In the genomic region with DNA sequence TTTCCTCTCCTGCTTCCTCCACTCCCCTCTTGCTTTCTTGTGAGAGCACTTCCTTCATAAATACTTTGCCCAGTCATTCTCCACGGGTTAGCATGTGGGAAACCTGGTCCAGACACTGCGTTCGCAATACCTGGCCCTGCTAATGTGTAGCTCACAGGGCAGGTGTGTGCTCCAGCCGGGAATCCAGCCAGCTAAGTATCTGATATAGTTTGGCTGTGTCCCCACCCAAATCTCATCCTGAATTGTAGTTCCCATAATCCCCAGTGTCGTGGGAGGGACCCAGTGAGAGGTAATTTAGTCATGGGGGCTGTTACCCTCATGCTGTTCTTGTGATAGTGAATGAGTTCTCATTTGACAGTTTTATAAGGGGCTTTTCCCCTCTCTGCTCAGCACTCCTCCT, we compare ENCODE assay signal across 15 cellular contexts. TPM values are rescaled to one million over a fixed set of nuclear protein-coding genes. Genes with fewer than 3 reads are reported as not detected.
A peak's percentile ranks its signal among the peaks of the same experiment; 100 is the strongest.
DNase-seq lines count a peak whose midpoint lies in the region; ATAC-seq and TF ChIP-seq lines count a peak whose summit lies in the region.
"Had no signal": no experiment of that assay in that cellular context is flagged by ENCODE, and none has a peak within 500 bp of the region (broad histone marks: within the 10 kb centered on the region; RNA-seq: fewer than 3 reads in every experiment).

No MANE protein-coding gene starts in this region.

- H3K4me1 ChIP-seq in mucosa of descending colon (ENCODE audit: low read depth) = no peaks in the 10 kb centered on the region
- peaks cover 4% of the 10 kb centered on the region for H3K4me1 ChIP-seq in upper lobe of right lung

- peak overlapping the region; percentile 40 to 84 for H3K4me3 Mint-ChIP-seq in activated T-cell treated with anti-CD3 and anti-CD28 coated beads, Interleukin-2, amount 50 U/mL, for 72 hours
- no peak overlapping the region for H3K4me3 Mint-ChIP-seq in activated T-cell treated with anti-CD3 and anti-CD28 coated beads, Interleukin-2, amount 50 U/mL, for 24 hours
- peak overlapping the region; percentile 93 for H3K4me3 Mint-ChIP-seq in T-helper 17 cell
- H3K4me3 Mint-ChIP-seq in stimulated activated memory B cell treated with anti-CD40 and anti-IgM and Interleukin-4, amounts not matched to agents 10 μg/mL and 1 μg/mL and 100 μg/mL, for 72 hours = peak overlapping the region; percentile 79
- H3K4me3 Mint-ChIP-seq in T-helper 2 cell treated with Interferon-gamma antibody and Interleukin-4, amounts not matched to agents 5 μg/mL and 100 μg/mL, for 36 hours = no peak overlapping the region

- H3K4me1 Mint-ChIP-seq in activated T-cell treated with anti-CD3 and anti-CD28 coated beads, Interleukin-2, amount 50 U/mL, for 72 hours (ENCODE audit: low read depth) = peaks cover 15% of the 10 kb centered on the region
- H3K4me1 Mint-ChIP-seq in activated T-cell treated with anti-CD3 and anti-CD28 coated beads, Interleukin-2, amount 50 U/mL, for 24 hours (ENCODE audit: low read depth) = peaks cover 15% of the 10 kb centered on the region
- peaks cover 15% of the 10 kb centered on the region for H3K4me1 Mint-ChIP-seq in T-helper 17 cell
- peaks cover 20% of the 10 kb centered on the region for H3K4me1 Mint-ChIP-seq in stimulated activated memory B cell treated with anti-CD40 and anti-IgM and Interleukin-4, amounts not matched to agents 10 μg/mL and 1 μg/mL and 100 μg/mL, for 72 hours
- peaks cover 7% of the 10 kb centered on the region for H3K4me1 Mint-ChIP-seq in T-helper 2 cell treated with Interferon-gamma antibody and Interleukin-4, amounts not matched to agents 5 μg/mL and 100 μg/mL, for 36 hours (ENCODE audit: low read depth)

- no peak for DNase-seq in activated T-cell treated with anti-CD3 and anti-CD28 coated beads, Interleukin-2, amount 50 U/mL, for 72 hours
- DNase-seq in activated T-cell treated with anti-CD3 and anti-CD28 coated beads, Interleukin-2, amount 50 U/mL, for 24 hours = no peak
- DNase-seq in T-helper 17 cell (no peak), mucosa of descending colon (peak in 2 of 3 donors; percentile 32 to 54), upper lobe of right lung (no peak), SW480 (ENCODE audit: low spot score) (no peak)
- DNase-seq in T-helper 2 cell treated with Interferon-gamma antibody and Interleukin-4, amounts not matched to agents 5 μg/mL and 100 μg/mL, for 36 hours (ENCODE audit: low spot score) = no peak
- DNase-seq: activated CD4-positive, CD25-positive, alpha-beta regulatory T cell; H7; NCI-H526 treated with DMSO at 0.1 percent for 48 hours; OCI-M1; SHP77 treated with DMSO at 0.1 percent for 48 hours; stimulated activated CD8-positive, alpha-beta memory T cell treated with anti-CD3 and anti-CD28 coated beads, Interleukin-4, amount 100 ng/mL, for 48 hours had no signal

- intact Hi-C loops in mucosa of descending colon (cut with DNase I, micrococcal nuclease) (no loop called here), upper lobe of right lung (cut with DNase I) (no loop called here)

- H3K36me3 ChIP-seq in mucosa of descending colon (ENCODE audit: low read depth) = no peaks in the 10 kb centered on the region
- no peaks in the 10 kb centered on the region for H3K36me3 ChIP-seq in upper lobe of right lung
- H3K36me3 ChIP-seq: right atrium auricular region had no signal

- H3K9me3 Mint-ChIP-seq in activated T-cell treated with anti-CD3 and anti-CD28 coated beads, Interleukin-2, amount 50 U/mL, for 72 hours = peaks cover 2% of the 10 kb centered on the region in 2 donors
- H3K9me3 Mint-ChIP-seq in activated T-cell treated with anti-CD3 and anti-CD28 coated beads, Interleukin-2, amount 50 U/mL, for 24 hours = no peaks in the 10 kb centered on the region
- peaks cover 9% of the 10 kb centered on the region for H3K9me3 Mint-ChIP-seq in stimulated activated memory B cell treated with anti-CD40 and anti-IgM and Interleukin-4, amounts not matched to agents 10 μg/mL and 1 μg/mL and 100 μg/mL, for 72 hours
- no peaks in the 10 kb centered on the region for H3K9me3 Mint-ChIP-seq in T-helper 2 cell treated with Interferon-gamma antibody and Interleukin-4, amounts not matched to agents 5 μg/mL and 100 μg/mL, for 36 hours

- H3K9me3 ChIP-seq in T-helper 17 cell (ENCODE audit: control insufficient read depth, low read length, poor library complexity, severe bottlenecking) (no peaks in the 10 kb centered on the region), mucosa of descending colon (no peaks in the 10 kb centered on the region), upper lobe of right lung (no peaks in the 10 kb centered on the region)
- H3K9me3 ChIP-seq: right atrium auricular region had no signal

- H3K27me3 ChIP-seq in upper lobe of right lung = no peaks in the 10 kb centered on the region
- H3K27me3 ChIP-seq: right atrium auricular region had no signal

- H3K27me3 Mint-ChIP-seq in activated T-cell treated with anti-CD3 and anti-CD28 coated beads, Interleukin-2, amount 50 U/mL, for 72 hours (ENCODE audit: low read depth) = peaks cover 7% of the 10 kb centered on the region
- no peaks in the 10 kb centered on the region for H3K27me3 Mint-ChIP-seq in activated T-cell treated with anti-CD3 and anti-CD28 coated beads, Interleukin-2, amount 50 U/mL, for 24 hours
- no peaks in the 10 kb centered on the region for H3K27me3 Mint-ChIP-seq in T-helper 17 cell
- no peaks in the 10 kb centered on the region for H3K27me3 Mint-ChIP-seq in stimulated activated memory B cell treated with anti-CD40 and anti-IgM and Interleukin-4, amounts not matched to agents 10 μg/mL and 1 μg/mL and 100 μg/mL, for 72 hours
- peaks cover 18% of the 10 kb centered on the region for H3K27me3 Mint-ChIP-seq in T-helper 2 cell treated with Interferon-gamma antibody and Interleukin-4, amounts not matched to agents 5 μg/mL and 100 μg/mL, for 36 hours (ENCODE audit: low read depth)

- H3K27ac ChIP-seq in upper lobe of right lung = no peak overlapping the region

- no peak overlapping the region for H3K27ac Mint-ChIP-seq in activated T-cell treated with anti-CD3 and anti-CD28 coated beads, Interleukin-2, amount 50 U/mL, for 72 hours
- no peak overlapping the region for H3K27ac Mint-ChIP-seq in activated T-cell treated with anti-CD3 and anti-CD28 coated beads, Interleukin-2, amount 50 U/mL, for 24 hours
- peak overlapping the region; percentile 96 for H3K27ac Mint-ChIP-seq in T-helper 17 cell
- peak overlapping the region; percentile 26 for H3K27ac Mint-ChIP-seq in stimulated activated memory B cell treated with anti-CD40 and anti-IgM and Interleukin-4, amounts not matched to agents 10 μg/mL and 1 μg/mL and 100 μg/mL, for 72 hours
- H3K27ac Mint-ChIP-seq in T-helper 2 cell treated with Interferon-gamma antibody and Interleukin-4, amounts not matched to agents 5 μg/mL and 100 μg/mL, for 36 hours = no peak overlapping the region

- TF ChIP-seq CTCF in mucosa of descending colon (IDR thresholded peaks at IDR 0.05) = no peak
- no peak for TF ChIP-seq CTCF in upper lobe of right lung (IDR thresholded peaks at IDR 0.05)

- peaks cover 0 to 14% of the 10 kb centered on the region in 2 donors for H3K36me3 Mint-ChIP-seq in activated T-cell treated with anti-CD3 and anti-CD28 coated beads, Interleukin-2, amount 50 U/mL, for 72 hours (ENCODE audit: insufficient read depth in 2 of 2)
- H3K36me3 Mint-ChIP-seq in activated T-cell treated with anti-CD3 and anti-CD28 coated beads, Interleukin-2, amount 50 U/mL, for 24 hours (ENCODE audit: low read depth) = peaks cover 13% of the 10 kb centered on the region
- peaks cover 3% of the 10 kb centered on the region for H3K36me3 Mint-ChIP-seq in T-helper 17 cell (ENCODE audit: low read depth)
- H3K36me3 Mint-ChIP-seq in stimulated activated memory B cell treated with anti-CD40 and anti-IgM and Interleukin-4, amounts not matched to agents 10 μg/mL and 1 μg/mL and 100 μg/mL, for 72 hours = peaks cover 20% of the 10 kb centered on the region
- H3K36me3 Mint-ChIP-seq in T-helper 2 cell treated with Interferon-gamma antibody and Interleukin-4, amounts not matched to agents 5 μg/mL and 100 μg/mL, for 36 hours (ENCODE audit: low read depth) = peaks cover 7% of the 10 kb centered on the region

- no peak overlapping the region for H3K4me3 ChIP-seq in mucosa of descending colon
- no peak overlapping the region for H3K4me3 ChIP-seq in upper lobe of right lung

- ATAC-seq in activated T-cell treated with anti-CD3 and anti-CD28 coated beads, Interleukin-2, amount 50 U/mL, for 72 hours (replicated peaks in 1 of 2) = no peak
- no peak for ATAC-seq in T-helper 17 cell
- peak; percentile 32 for ATAC-seq in mucosa of descending colon
- ATAC-seq in stimulated activated memory B cell treated with anti-CD40 and anti-IgM and Interleukin-4, amounts not matched to agents 10 μg/mL and 1 μg/mL and 100 μg/mL, for 72 hours = no peak
- no peak for ATAC-seq in upper lobe of right lung

RNA-seq across cellular contexts. Expression of a gene that starts 32.2 kb away (rescaled TPM):
- 10 to 100 TPM; 22.3 to 24.0 TPM for total RNA-seq in activated T-cell treated with anti-CD3 and anti-CD28 coated beads, Interleukin-2, amount 50 U/mL, for 72 hours
- total RNA-seq in T-helper 17 cell = 10 to 100 TPM; 21.7 to 27.8 TPM
- total RNA-seq in mucosa of descending colon = 10 to 100 TPM; 33.1 to 43.3 (median 36.3) TPM
- 22.1 TPM for total RNA-seq in upper lobe of right lung

Comparison
In these comparisons a context has a peak if more than half of its experiments do, and no peak if none do; other contexts are left out.
1. H3K4me3 Mint-ChIP-seq: peak in activated T-cell treated with anti-CD3 and anti-CD28 coated beads, Interleukin-2, amount 50 U/mL, for 72 hours (2 of 2), T-helper 17 cell (single experiment) and stimulated activated memory B cell treated with anti-CD40 and anti-IgM and Interleukin-4, amounts not matched to agents 10 μg/mL and 1 μg/mL and 100 μg/mL, for 72 hours (single experiment); none in activated T-cell treated with anti-CD3 and anti-CD28 coated beads, Interleukin-2, amount 50 U/mL, for 24 hours (single experiment) and T-helper 2 cell treated with Interferon-gamma antibody and Interleukin-4, amounts not matched to agents 5 μg/mL and 100 μg/mL, for 36 hours (single experiment).
2. DNase-seq: peak in mucosa of descending colon (2 of 3); none in activated T-cell treated with anti-CD3 and anti-CD28 coated beads, Interleukin-2, amount 50 U/mL, for 72 hours (0 of 2), activated T-cell treated with anti-CD3 and anti-CD28 coated beads, Interleukin-2, amount 50 U/mL, for 24 hours (single experiment), T-helper 17 cell (0 of 3), upper lobe of right lung (single experiment), T-helper 2 cell treated with Interferon-gamma antibody and Interleukin-4, amounts not matched to agents 5 μg/mL and 100 μg/mL, for 36 hours (single experiment) and SW480 (single experiment).
3. H3K27ac Mint-ChIP-seq: peak in T-helper 17 cell (single experiment) and stimulated activated memory B cell treated with anti-CD40 and anti-IgM and Interleukin-4, amounts not matched to agents 10 μg/mL and 1 μg/mL and 100 μg/mL, for 72 hours (single experiment); none in activated T-cell treated with anti-CD3 and anti-CD28 coated beads, Interleukin-2, amount 50 U/mL, for 72 hours (single experiment), activated T-cell treated with anti-CD3 and anti-CD28 coated beads, Interleukin-2, amount 50 U/mL, for 24 hours (single experiment) and T-helper 2 cell treated with Interferon-gamma antibody and Interleukin-4, amounts not matched to agents 5 μg/mL and 100 μg/mL, for 36 hours (single experiment).